ENCODE assay signal across 19 cellular contexts in genomic region chr10:51386248-51386885, GRCh38.
"Had no signal": no experiment of that assay in that cellular context is flagged by ENCODE, and none has a peak within 500 bp of the region (broad histone marks: within the 10 kb centered on the region; RNA-seq: fewer than 3 reads in every experiment).

No MANE protein-coding gene starts in this region.

- H3K4me1 Mint-ChIP-seq: activated CD8-positive, alpha-beta memory T cell treated with anti-CD3 and anti-CD28 coated beads, Interleukin-2, amount 10 ng/mL, durations not matched to agents 7 days and 5 days; activated naive CD4-positive, alpha-beta T cell treated with anti-CD3 and anti-CD28 coated beads, Interleukin-2, amount 10 ng/mL, durations not matched to agents 7 days and 5 days; central memory CD8-positive, alpha-beta T cell had no signal

- H3K27ac Mint-ChIP-seq: activated CD4-positive, alpha-beta memory T cell treated with anti-CD3 and anti-CD28 coated beads for 36 hours; activated CD8-positive, alpha-beta memory T cell treated with anti-CD3 and anti-CD28 coated beads, Interleukin-2, amount 10 ng/mL, durations not matched to agents 7 days and 5 days; activated naive CD4-positive, alpha-beta T cell treated with anti-CD3 and anti-CD28 coated beads, Interleukin-2, amount 10 ng/mL, durations not matched to agents 7 days and 5 days; natural killer cell treated with Interleukin-12 subunit alpha and Interleukin-12 subunit beta and Interleukin-15 and Interleukin-18, amount 100 ng/mL, for 72 hours had no signal

- H3K27me3 Mint-ChIP-seq: activated CD4-positive, alpha-beta memory T cell treated with anti-CD3 and anti-CD28 coated beads for 36 hours; activated CD8-positive, alpha-beta memory T cell treated with anti-CD3 and anti-CD28 coated beads, Interleukin-2, amount 10 ng/mL, durations not matched to agents 7 days and 5 days; activated naive CD4-positive, alpha-beta T cell treated with anti-CD3 and anti-CD28 coated beads, Interleukin-2, amount 10 ng/mL, durations not matched to agents 7 days and 5 days; central memory CD8-positive, alpha-beta T cell; natural killer cell treated with Interleukin-12 subunit alpha and Interleukin-12 subunit beta and Interleukin-15 and Interleukin-18, amount 100 ng/mL, for 72 hours had no signal

- H3K36me3 Mint-ChIP-seq: activated CD4-positive, alpha-beta memory T cell treated with anti-CD3 and anti-CD28 coated beads for 36 hours; activated CD8-positive, alpha-beta memory T cell treated with anti-CD3 and anti-CD28 coated beads, Interleukin-2, amount 10 ng/mL, durations not matched to agents 7 days and 5 days; activated naive CD4-positive, alpha-beta T cell treated with anti-CD3 and anti-CD28 coated beads, Interleukin-2, amount 10 ng/mL, durations not matched to agents 7 days and 5 days; natural killer cell treated with Interleukin-12 subunit alpha and Interleukin-12 subunit beta and Interleukin-15 and Interleukin-18, amount 100 ng/mL, for 72 hours had no signal

- H3K4me3 Mint-ChIP-seq: activated CD4-positive, alpha-beta memory T cell treated with anti-CD3 and anti-CD28 coated beads for 36 hours; activated CD8-positive, alpha-beta memory T cell treated with anti-CD3 and anti-CD28 coated beads, Interleukin-2, amount 10 ng/mL, durations not matched to agents 7 days and 5 days; activated naive CD4-positive, alpha-beta T cell treated with anti-CD3 and anti-CD28 coated beads, Interleukin-2, amount 10 ng/mL, durations not matched to agents 7 days and 5 days; central memory CD8-positive, alpha-beta T cell; natural killer cell treated with Interleukin-12 subunit alpha and Interleukin-12 subunit beta and Interleukin-15 and Interleukin-18, amount 100 ng/mL, for 72 hours had no signal

- H3K9me3 Mint-ChIP-seq: activated CD4-positive, alpha-beta memory T cell treated with anti-CD3 and anti-CD28 coated beads for 36 hours; activated naive CD4-positive, alpha-beta T cell treated with anti-CD3 and anti-CD28 coated beads, Interleukin-2, amount 10 ng/mL, durations not matched to agents 7 days and 5 days; central memory CD8-positive, alpha-beta T cell; natural killer cell treated with Interleukin-12 subunit alpha and Interleukin-12 subunit beta and Interleukin-15 and Interleukin-18, amount 100 ng/mL, for 72 hours had no signal

- DNase-seq: activated CD4-positive, alpha-beta memory T cell treated with anti-CD3 and anti-CD28 coated beads for 36 hours; activated CD8-positive, alpha-beta memory T cell treated with anti-CD3 and anti-CD28 coated beads, Interleukin-2, amount 10 ng/mL, durations not matched to agents 7 days and 5 days; activated naive CD4-positive, alpha-beta T cell treated with anti-CD3 and anti-CD28 coated beads, Interleukin-2, amount 10 ng/mL, durations not matched to agents 7 days and 5 days; activated T-cell treated with anti-CD3 and anti-CD28 coated beads, Interleukin-2, amount 50 U/mL, for 1 hour; body of pancreas; effector CD8-positive, alpha-beta T cell; hippocampal formation; mesendoderm; nucleus accumbens; posterior cingulate gyrus; right cardiac atrium; stimulated activated CD4-positive, alpha-beta T cell treated with anti-CD3 and anti-CD28 coated beads, Interleukin-4, amount 100 ng/mL, for 4 hours; stimulated activated CD8-positive, alpha-beta memory T cell treated with anti-CD3 and anti-CD28 coated beads, Interleukin-4, amount 100 ng/mL, for 48 hours; stimulated activated naive CD4-positive, alpha-beta T cell treated with Interleukin-2 at 50 U/mL for 16 hours; substantia nigra; transverse colon; WERI-Rb-1 had no signal

- ATAC-seq: activated CD8-positive, alpha-beta memory T cell treated with anti-CD3 and anti-CD28 coated beads, Interleukin-2, amount 10 ng/mL, durations not matched to agents 7 days and 5 days; body of pancreas; natural killer cell treated with Interleukin-12 subunit alpha and Interleukin-12 subunit beta and Interleukin-15 and Interleukin-18, amount 100 ng/mL, for 72 hours; right cardiac atrium had no signal
